ENCODE assay signal across 22 cellular contexts in the genomic region with DNA sequence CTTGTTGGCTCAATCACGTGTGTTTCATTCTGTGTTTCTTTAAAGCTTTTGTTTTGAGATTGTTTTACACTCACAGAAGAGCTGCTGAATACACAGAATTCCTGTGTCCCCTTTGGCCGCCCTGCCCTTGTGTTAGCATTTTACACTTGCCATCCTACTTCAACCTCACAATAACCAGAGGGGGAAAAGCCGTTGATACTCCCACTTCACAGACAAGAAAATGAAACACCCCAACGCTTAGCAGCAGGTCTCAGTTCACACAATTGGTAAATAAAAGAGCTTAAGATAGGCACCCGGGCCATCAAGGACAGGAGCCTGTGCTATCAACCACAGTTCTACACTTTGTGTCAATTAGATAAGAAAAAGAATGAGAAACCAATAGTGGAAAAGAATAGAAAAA.
"Had no signal": no experiment of that assay in that cellular context is flagged by ENCODE, and none has a peak within 500 bp of the region (broad histone marks: within the 10 kb centered on the region; RNA-seq: fewer than 3 reads in every experiment).

No MANE protein-coding gene starts in this region.

- H3K27ac Mint-ChIP-seq: activated naive CD4-positive, alpha-beta T cell treated with anti-CD3 and anti-CD28 coated beads for 36 hours; activated naive CD8-positive, alpha-beta T cell treated with anti-CD3 and anti-CD28 coated beads, Interleukin-2, amount 10 ng/mL, durations not matched to agents 7 days and 5 days; natural killer cell; stimulated activated naive CD8-positive, alpha-beta T cell treated with anti-CD3 and anti-CD28 coated beads, Interleukin-15, amount 100 ng/mL, for 72 hours had no signal

- DNase-seq: activated CD4-positive, alpha-beta T cell treated with anti-CD3 and anti-CD28 coated beads for 4 hours; activated CD4-positive, alpha-beta T cell treated with anti-CD3 and anti-CD28 coated beads, Interleukin-2, amount 50 U/mL, for 48 hours; activated CD4-positive, CD25-positive, alpha-beta regulatory T cell; activated CD8-positive, alpha-beta memory T cell treated with anti-CD3 and anti-CD28 coated beads, Interleukin-2, amount 50 U/mL, for 48 hours; activated naive CD4-positive, alpha-beta T cell treated with anti-CD3 and anti-CD28 coated beads for 36 hours; activated naive CD8-positive, alpha-beta T cell treated with anti-CD3 and anti-CD28 coated beads, Interleukin-2, amount 10 ng/mL, durations not matched to agents 7 days and 5 days; activated T-cell treated with anti-CD3 and anti-CD28 coated beads, Interleukin-2, amount 50 U/mL, for 4 hours; amniotic stem cell; cerebellar nuclear complex; heart left ventricle; midbrain; natural killer cell; ovary; psoas muscle; stimulated activated CD4-positive, alpha-beta T cell treated with anti-CD3 and anti-CD28 coated beads, Interleukin-4, amount 100 ng/mL, for 24 hours; stimulated activated naive CD8-positive, alpha-beta T cell treated with anti-CD3 and anti-CD28 coated beads, Interleukin-15, amount 100 ng/mL, for 72 hours; T-helper 1 cell had no signal

- H3K4me1 ChIP-seq: heart left ventricle, psoas muscle, right atrium auricular region, tibial nerve had no signal

- H3K27me3 ChIP-seq: heart left ventricle, ovary, right atrium auricular region, tibial nerve had no signal

- H3K27ac ChIP-seq: coronary artery, heart left ventricle, ovary, psoas muscle, right atrium auricular region, tibial nerve had no signal

- H3K36me3 ChIP-seq: heart left ventricle, ovary, right atrium auricular region, tibial nerve had no signal

- H3K9me3 ChIP-seq: heart left ventricle, ovary, psoas muscle, right atrium auricular region, tibial nerve had no signal

- H3K36me3 Mint-ChIP-seq: activated naive CD8-positive, alpha-beta T cell treated with anti-CD3 and anti-CD28 coated beads, Interleukin-2, amount 10 ng/mL, durations not matched to agents 7 days and 5 days; natural killer cell had no signal

- H3K4me3 Mint-ChIP-seq: activated naive CD4-positive, alpha-beta T cell treated with anti-CD3 and anti-CD28 coated beads for 36 hours; activated naive CD8-positive, alpha-beta T cell treated with anti-CD3 and anti-CD28 coated beads, Interleukin-2, amount 10 ng/mL, durations not matched to agents 7 days and 5 days; activated T-cell treated with anti-CD3 and anti-CD28 coated beads, Interleukin-2, amount 50 U/mL, for 4 hours; natural killer cell; stimulated activated naive CD8-positive, alpha-beta T cell treated with anti-CD3 and anti-CD28 coated beads, Interleukin-15, amount 100 ng/mL, for 72 hours had no signal

- ATAC-seq: activated T-cell treated with anti-CD3 and anti-CD28 coated beads, Interleukin-2, amount 50 U/mL, for 4 hours; left lobe of liver; natural killer cell; stimulated activated naive CD8-positive, alpha-beta T cell treated with anti-CD3 and anti-CD28 coated beads, Interleukin-15, amount 100 ng/mL, for 72 hours had no signal

- H3K4me3 ChIP-seq: coronary artery, heart left ventricle, lung, ovary, psoas muscle, right atrium auricular region, tibial nerve had no signal

- H3K9me3 Mint-ChIP-seq: activated naive CD4-positive, alpha-beta T cell treated with anti-CD3 and anti-CD28 coated beads for 36 hours; activated naive CD8-positive, alpha-beta T cell treated with anti-CD3 and anti-CD28 coated beads, Interleukin-2, amount 10 ng/mL, durations not matched to agents 7 days and 5 days; activated T-cell treated with anti-CD3 and anti-CD28 coated beads, Interleukin-2, amount 50 U/mL, for 4 hours; natural killer cell; stimulated activated naive CD8-positive, alpha-beta T cell treated with anti-CD3 and anti-CD28 coated beads, Interleukin-15, amount 100 ng/mL, for 72 hours had no signal
